In the genomic region with DNA sequence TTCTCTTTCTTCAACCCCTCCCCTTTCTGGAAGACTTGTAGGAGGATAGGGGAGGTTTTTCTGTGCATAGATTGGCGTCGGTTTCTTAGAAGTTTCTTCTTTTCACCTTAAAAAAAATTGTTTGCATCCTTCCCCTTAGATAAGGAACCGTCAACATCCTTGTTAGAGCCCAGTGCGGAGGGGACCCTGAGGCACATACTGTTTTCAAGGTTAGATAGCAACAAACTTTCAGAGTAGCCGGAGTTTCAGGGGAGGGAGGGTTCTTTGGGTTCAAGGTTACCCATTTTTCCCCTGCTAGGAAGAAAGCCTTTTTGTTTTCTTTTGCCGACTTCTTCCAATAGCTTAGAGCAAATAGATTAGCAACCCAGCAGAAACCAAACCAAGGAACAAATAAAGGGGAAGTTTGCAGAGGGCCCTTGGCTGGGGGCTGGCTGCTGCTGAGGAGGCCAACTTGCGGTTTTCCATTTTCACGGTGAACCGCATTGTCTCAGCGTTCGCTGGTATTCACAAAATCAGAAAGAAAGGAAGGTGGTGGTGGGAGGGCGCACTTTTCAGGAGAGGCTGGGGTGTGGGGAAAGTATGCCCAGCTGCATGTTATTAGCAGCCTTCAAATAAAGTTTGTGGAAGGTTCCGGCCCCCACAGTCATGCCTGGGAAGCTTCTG, we compare ENCODE assay signal across 8 cellular contexts. TPM values are rescaled to one million over a fixed set of nuclear protein-coding genes. Genes with fewer than 3 reads are reported as not detected.
DNase-seq lines count a peak whose midpoint lies in the region; ATAC-seq lines count a peak whose summit lies in the region.

No MANE protein-coding gene starts in this region.

- DNase-seq in CMK (ENCODE audit: low read depth) (peak; percentile 55), T-helper 2 cell (peak in 3 of 5 experiments; percentile 6 to 63 (median 18)), mucosa of gallbladder (ENCODE audit: low spot score) (no peak)
- DNase-seq in stimulated activated CD4-positive, alpha-beta T cell treated with anti-CD3 and anti-CD28 coated beads, Interleukin-4, amount 100 ng/mL, for 4 hours = peak; percentile 24
- no peak for DNase-seq in effector CD8-positive, alpha-beta T cell (lab: John Stamatoyannopoulos, UW)

- peak; percentile 67 for ATAC-seq in HG02759 (IDR thresholded peaks at IDR 0.05; ENCODE audit: unreplicated experiment)
- no peak for ATAC-seq in HG02610 (IDR thresholded peaks at IDR 0.05; ENCODE audit: unreplicated experiment)

- peak overlapping the region; percentile 55 for H3K27ac ChIP-seq in cingulate gyrus (ENCODE audit: low read depth, low read length)

RNA-seq across cellular contexts. Expression of a gene that starts 28.8 kb away (rescaled TPM):
- total RNA-seq in mucosa of gallbladder = 133 TPM

Comparison
In these comparisons a context has a peak if more than half of its experiments do, and no peak if none do; other contexts are left out.
1. DNase-seq: peak in CMK (single experiment), T-helper 2 cell (3 of 5) and stimulated activated CD4-positive, alpha-beta T cell treated with anti-CD3 and anti-CD28 coated beads, Interleukin-4, amount 100 ng/mL, for 4 hours (2 of 2); none in effector CD8-positive, alpha-beta T cell (single experiment) and mucosa of gallbladder (single experiment).